Comparison of ENCODE assay signal across 10 cellular contexts in genomic region chr11:8794677-8795103, GRCh38.
DNase-seq lines count a peak whose midpoint lies in the region; ATAC-seq, FAIRE-seq and TF ChIP-seq lines count a peak whose summit lies in the region.
"Had no signal": no experiment of that assay in that cellular context is flagged by ENCODE, and none has a peak within 500 bp of the region (broad histone marks: within the 10 kb centered on the region; RNA-seq: fewer than 3 reads in every experiment).

No MANE protein-coding gene starts in this region.

- no peak for TF ChIP-seq POLR2A in IMR-90 (IDR thresholded peaks at IDR 0.05; ENCODE audit: low read depth, low read length)
- peak; percentile 59 for TF ChIP-seq POLR2A in right lobe of liver (IDR thresholded peaks at IDR 0.05)

- H3K56ac ChIP-seq in IMR-90 (ENCODE audit: extremely low read depth, insufficient read depth, low read length), result no peak overlapping the region

- no peaks in the 10 kb centered on the region for H3K27me3 ChIP-seq in IMR-90 (ENCODE audit: control insufficient read depth, insufficient read depth, low read length)
- no peaks in the 10 kb centered on the region for H3K27me3 ChIP-seq in bronchial epithelial cell (ENCODE audit: control insufficient read depth, insufficient read depth, low read length)
- H3K27me3 ChIP-seq in right lobe of liver, result no peaks in the 10 kb centered on the region

- H3K9me3 ChIP-seq in IMR-90 (ENCODE audit: control insufficient read depth, insufficient read depth, low read length) (no peaks in the 10 kb centered on the region), right lobe of liver (no peaks in the 10 kb centered on the region)

- TF ChIP-seq RAD21 in IMR-90 (IDR thresholded peaks at IDR 0.05; ENCODE audit: low read length), result no peak

- H3K9me1 ChIP-seq in IMR-90 (ENCODE audit: insufficient read depth, low read length), result peaks cover 9% of the 10 kb centered on the region

- no peak for ATAC-seq in IMR-90 (ENCODE audit: low read depth)
- peak; percentile 88 to 96 (median 91) for ATAC-seq in right lobe of liver
- ATAC-seq in HG02759 (IDR thresholded peaks at IDR 0.05; ENCODE audit: unreplicated experiment), result no peak

- intact Hi-C loops in IMR-90 (cut with micrococcal nuclease) (no loop called here), right lobe of liver (cut with DNase I) (no loop called here)

- H3K4me1 ChIP-seq in IMR-90 (ENCODE audit: control insufficient read depth, insufficient read depth, low read length), result peaks cover 19% of the 10 kb centered on the region
- H3K4me1 ChIP-seq in right lobe of liver, result peaks cover 0 to 45% (median 7%) of the 10 kb centered on the region in 4 donors

- FAIRE-seq in bronchial epithelial cell (lab: Jason Lieb, UNC), result peak; percentile 86

- H3K27ac ChIP-seq in IMR-90 (ENCODE audit: insufficient read depth, low read length), result peak overlapping the region; percentile 3; the same call in 1 of the 2 replicates
- peak overlapping the region; percentile 27 to 77 (median 76) for H3K27ac ChIP-seq in right lobe of liver
- H3K27ac ChIP-seq: HL-60 had no signal

- no peak overlapping the region for H3K4ac ChIP-seq in IMR-90 (ENCODE audit: low read depth, low read length)

- H2BK20ac ChIP-seq in IMR-90 (ENCODE audit: low read depth, low read length), result no peak overlapping the region

- in situ Hi-C loops in IMR-90 (cut with MboI; ENCODE audit: low sequenced_read_pairs), result no loop called here

- H4K5ac ChIP-seq in IMR-90 (ENCODE audit: low read depth, low read length), result peak overlapping the region; percentile 15; the same call in 1 of the 2 replicates

- no peak for DNase-seq in AG10803 (ENCODE audit: low read depth)
- no peak for DNase-seq in IMR-90
- no peak for DNase-seq in bronchial epithelial cell (ENCODE audit: low read depth)
- peak; percentile 66 to 87 (median 78) for DNase-seq in right lobe of liver
- DNase-seq in activated CD8-positive, alpha-beta memory T cell treated with anti-CD3 and anti-CD28 coated beads for 24 hours, result no peak
- DNase-seq in pons (ENCODE audit: low spot score), result no peak
- DNase-seq in activated CD8-positive, alpha-beta memory T cell treated with anti-CD3 and anti-CD28 coated beads, Interleukin-2, amount 50 U/mL, for 48 hours, result no peak
- DNase-seq: CD4-positive, alpha-beta T cell had no signal

- H3K36me3 ChIP-seq in IMR-90 (ENCODE audit: control insufficient read depth, insufficient read depth, low read length) (peaks cover 25% of the 10 kb centered on the region), bronchial epithelial cell (ENCODE audit: control insufficient read depth, insufficient read depth, low read length) (no peaks in the 10 kb centered on the region), right lobe of liver (no peaks in the 10 kb centered on the region)

- no peak overlapping the region for H2BK120ac ChIP-seq in IMR-90 (ENCODE audit: low read depth, low read length)

- H2BK5ac ChIP-seq in IMR-90 (ENCODE audit: low read depth, low read length, poor library complexity, severe bottlenecking), result no peak overlapping the region

- no peak overlapping the region for H2AK5ac ChIP-seq in IMR-90 (ENCODE audit: low read depth, low read length)

- peak overlapping the region; percentile 19; the same call in 1 of the 2 replicates for H4K91ac ChIP-seq in IMR-90 (ENCODE audit: insufficient read depth, low read depth, low read length)

- H4K20me1 ChIP-seq in IMR-90 (ENCODE audit: insufficient read depth, low read length), result peaks cover 12% of the 10 kb centered on the region; the same call in 1 of the 2 replicates

- no peak overlapping the region for H3K4me2 ChIP-seq in IMR-90 (ENCODE audit: low read depth, low read length)

- no peak overlapping the region for H3K14ac ChIP-seq in IMR-90 (replicated peaks; ENCODE audit: low read depth, low read length)

- H2AK9ac ChIP-seq in IMR-90 (replicated peaks; ENCODE audit: low read depth, low read length, poor library complexity), result no peak overlapping the region

- no TSS peak for BruUV-seq in IMR-90 (replicated peaks; lab: Mats Ljungman, UMichigan)

- peak overlapping the region; percentile 5 for H3K18ac ChIP-seq in IMR-90 (ENCODE audit: low read depth, low read length)

- TF ChIP-seq CTCF in AG10803 (conservative IDR thresholded peaks at IDR 0.05; ENCODE audit: low read length) (peak; percentile 19; the same call in 1 of the 2 replicates), IMR-90 (conservative IDR thresholded peaks at IDR 0.05; ENCODE audit: low read depth, low read length) (no peak), bronchial epithelial cell (IDR thresholded peaks at IDR 0.05; ENCODE audit: insufficient read depth, low read length, severe bottlenecking) (peak; percentile 56), right lobe of liver (IDR thresholded peaks at IDR 0.05) (peak; percentile 45 to 84 (median 74))

- dilution Hi-C loops in IMR-90 (cut with HindIII; ENCODE audit: low sequenced_read_pairs, unreplicated experiment), result no loop called here

- POLR2A ChIA-PET in IMR-90 (lab: Charles Lee; ENCODE audit: unreplicated experiment), result no interaction called here

- H2AFZ ChIP-seq in IMR-90 (replicated peaks; ENCODE audit: low read length, poor library complexity), result no peak overlapping the region

- H4K8ac ChIP-seq in IMR-90 (ENCODE audit: low read depth in 2 of 2, low read length in 2 of 2), result no peak overlapping the region

- H3K4me3 ChIP-seq in AG10803 (ENCODE audit: low read length) (no peak overlapping the region), IMR-90 (ENCODE audit: insufficient read depth, low read depth, low read length) (no peak overlapping the region), bronchial epithelial cell (ENCODE audit: low read depth, low read length) (no peak overlapping the region), right lobe of liver (peak overlapping the region; percentile 15 to 64 (median 58))

- H2BK15ac ChIP-seq in IMR-90 (ENCODE audit: low read depth, low read length), result no peak overlapping the region

- 100% methylated on average over 1 of the region's 2 CpGs; no CpG with 5 or more reads in 1 of the 2 experiments for WGBS in IMR-90 (ENCODE audit: extremely low coverage in 2 of 2, insufficient read length in 1 of 2), 2 experiments
- WGBS in right lobe of liver (ENCODE audit: insufficient coverage, low coverage, low lambda C conversion rate, missing lambda C conversion rate), result 24% methylated on average over 2 of the region's 2 CpGs

- H3K23ac ChIP-seq in IMR-90 (ENCODE audit: low read depth, low read length), result no peak overlapping the region

- H3K79me1 ChIP-seq in IMR-90 (ENCODE audit: low read depth in 1 of 2, low read length in 2 of 2), result peaks cover 28 to 71% of the 10 kb centered on the region in 2 experiments

- CTCF ChIA-PET in IMR-90 (lab: Yijun Ruan, JAX), result no interaction called here

- H3K9ac ChIP-seq in IMR-90 (ENCODE audit: low read depth, low read length), result no peak overlapping the region

TF ChIP-seq in IMR-90, 13 proteins besides CTCF, POLR2A, EP300 and RAD21:
- no peak for TF ChIP-seq RFX5 (IDR thresholded peaks at IDR 0.05; ENCODE audit: low read depth, low read length)
- TF ChIP-seq, protein P1, sequence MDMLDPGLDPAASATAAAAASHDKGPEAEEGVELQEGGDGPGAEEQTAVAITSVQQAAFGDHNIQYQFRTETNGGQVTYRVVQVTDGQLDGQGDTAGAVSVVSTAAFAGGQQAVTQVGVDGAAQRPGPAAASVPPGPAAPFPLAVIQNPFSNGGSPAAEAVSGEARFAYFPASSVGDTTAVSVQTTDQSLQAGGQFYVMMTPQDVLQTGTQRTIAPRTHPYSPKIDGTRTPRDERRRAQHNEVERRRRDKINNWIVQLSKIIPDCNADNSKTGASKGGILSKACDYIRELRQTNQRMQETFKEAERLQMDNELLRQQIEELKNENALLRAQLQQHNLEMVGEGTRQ (IDR thresholded peaks at IDR 0.05; ENCODE audit: low read depth, low read length), result no peak
- no peak for TF ChIP-seq CEBPB (IDR thresholded peaks at IDR 0.05; ENCODE audit: low read depth, low read length)
- no peak for TF ChIP-seq MAFK (IDR thresholded peaks at IDR 0.05; ENCODE audit: low read depth, low read length)
- TF ChIP-seq MAZ (IDR thresholded peaks at IDR 0.05; ENCODE audit: borderline replicate concordance, low read depth, low read length), result no peak
- TF ChIP-seq FOS (IDR thresholded peaks at IDR 0.05; ENCODE audit: low read depth, low read length), result no peak
- no peak for TF ChIP-seq RCOR1 (IDR thresholded peaks at IDR 0.05; ENCODE audit: insufficient replicate concordance, low read length)
- no peak for TF ChIP-seq NFE2L2 (IDR thresholded peaks at IDR 0.05; ENCODE audit: low read depth, low read length)
- TF ChIP-seq MXI1 (IDR thresholded peaks at IDR 0.05; ENCODE audit: borderline replicate concordance, low read depth, low read length), result no peak
- TF ChIP-seq, protein P2, sequence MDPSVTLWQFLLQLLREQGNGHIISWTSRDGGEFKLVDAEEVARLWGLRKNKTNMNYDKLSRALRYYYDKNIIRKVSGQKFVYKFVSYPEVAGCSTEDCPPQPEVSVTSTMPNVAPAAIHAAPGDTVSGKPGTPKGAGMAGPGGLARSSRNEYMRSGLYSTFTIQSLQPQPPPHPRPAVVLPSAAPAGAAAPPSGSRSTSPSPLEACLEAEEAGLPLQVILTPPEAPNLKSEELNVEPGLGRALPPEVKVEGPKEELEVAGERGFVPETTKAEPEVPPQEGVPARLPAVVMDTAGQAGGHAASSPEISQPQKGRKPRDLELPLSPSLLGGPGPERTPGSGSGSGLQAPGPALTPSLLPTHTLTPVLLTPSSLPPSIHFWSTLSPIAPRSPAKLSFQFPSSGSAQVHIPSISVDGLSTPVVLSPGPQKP (IDR thresholded peaks at IDR 0.05; ENCODE audit: borderline replicate concordance, low read depth, low read length), result no peak
- TF ChIP-seq CHD1 (IDR thresholded peaks at IDR 0.05; ENCODE audit: low read depth, low read length), result no peak

Comparison
In these comparisons a context has a peak if more than half of its experiments do, and no peak if none do; other contexts are left out.
1. DNase-seq: peak in right lobe of liver (3 of 3); none in AG10803 (single experiment), IMR-90 (single experiment), bronchial epithelial cell (single experiment), activated CD8-positive, alpha-beta memory T cell treated with anti-CD3 and anti-CD28 coated beads for 24 hours (single experiment), pons (single experiment) and activated CD8-positive, alpha-beta memory T cell treated with anti-CD3 and anti-CD28 coated beads, Interleukin-2, amount 50 U/mL, for 48 hours (single experiment).
2. H3K4me3 ChIP-seq: peak in right lobe of liver (3 of 3); none in AG10803 (single experiment), IMR-90 (single experiment) and bronchial epithelial cell (single experiment).
3. ATAC-seq: peak in right lobe of liver (4 of 4); none in IMR-90 (single experiment) and HG02759 (single experiment).